In the genomic region with DNA sequence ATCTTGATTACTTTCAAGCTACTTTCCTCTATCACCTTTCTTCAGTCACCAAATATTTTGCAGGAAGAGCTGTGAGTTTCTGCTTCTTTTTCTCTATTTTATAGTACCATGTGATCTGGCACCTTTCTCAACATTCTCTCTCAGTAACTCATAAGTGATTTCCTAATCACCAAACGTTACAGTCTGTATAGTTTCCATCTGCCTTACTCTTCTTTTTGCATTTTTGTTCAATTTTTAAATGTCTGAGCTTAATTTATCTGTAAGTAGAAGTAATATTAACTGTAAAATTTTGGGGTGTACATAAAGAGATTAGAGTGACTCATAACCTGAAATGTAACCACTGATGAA, we compare ENCODE assay signal across 23 cellular contexts.
DNase-seq lines count a peak whose midpoint lies in the region; ATAC-seq and TF ChIP-seq lines count a peak whose summit lies in the region.
"Had no signal": no experiment of that assay in that cellular context is flagged by ENCODE, and none has a peak within 500 bp of the region (broad histone marks: within the 10 kb centered on the region; RNA-seq: fewer than 3 reads in every experiment).

No MANE protein-coding gene starts in this region.

- no peak for ATAC-seq in GM21737 (IDR thresholded peaks at IDR 0.05; ENCODE audit: unreplicated experiment)
- ATAC-seq: esophagus mucosa, GM12878, heart right ventricle had no signal

- no peak overlapping the region for H3K4me3 ChIP-seq in epithelial cell of proximal tubule (ENCODE audit: low read depth, low read length)
- H3K4me3 ChIP-seq: BLaER1 treated with 17β-estradiol and CSF1 and Interleukin-3, amounts not matched to agents 10 nM and 100 nM; GM12878; heart right ventricle; left ventricle myocardium inferior; SJCRH30; tibial artery had no signal

- no peak for TF ChIP-seq CTCF in epithelial cell of proximal tubule (conservative IDR thresholded peaks at IDR 0.05; ENCODE audit: low read depth, low read length)

- DNase-seq in EL (peak; percentile 27), NCI-H226 (peak; percentile 44), epithelial cell of proximal tubule (ENCODE audit: low read depth) (peak; percentile 4), renal cortical epithelial cell (ENCODE audit: low read depth) (peak; percentile 42), activated gamma-delta T cell treated with Interleukin-2 at 50 U/mL for 16 hours (no peak), NCI-H69 (lab: John Stamatoyannopoulos, UW) (no peak)
- DNase-seq: activated CD4-positive, alpha-beta T cell treated with anti-CD3 and anti-CD28 coated beads, Interleukin-2, amount 50 U/mL, for 48 hours; activated effector memory CD4-positive, alpha-beta T cell treated with anti-CD3 and anti-CD28 coated beads, Interleukin-2, amount 50 U/mL, for 16 hours; Calu3; central memory CD4-positive, alpha-beta T cell; GOT3; heart right ventricle; immature natural killer cell; left ventricle myocardium inferior; NCI-H2227 treated with DMSO at 0.1 percent for 48 hours; SJCRH30; stimulated activated CD4-positive, alpha-beta T cell treated with anti-CD3 and anti-CD28 coated beads, Interleukin-1b, Interleukin-23, amount 100 ng/mL, for 48 hours; stimulated activated naive CD4-positive, alpha-beta T cell treated with Interleukin-2 at 50 U/mL for 16 hours; tibial artery had no signal

Comparison
In these comparisons a context has a peak if more than half of its experiments do, and no peak if none do; other contexts are left out.
1. DNase-seq: peak in EL (single experiment), NCI-H226 (single experiment), epithelial cell of proximal tubule (single experiment) and renal cortical epithelial cell (single experiment); none in activated gamma-delta T cell treated with Interleukin-2 at 50 U/mL for 16 hours (single experiment) and NCI-H69 (single experiment).